In the genomic region with DNA sequence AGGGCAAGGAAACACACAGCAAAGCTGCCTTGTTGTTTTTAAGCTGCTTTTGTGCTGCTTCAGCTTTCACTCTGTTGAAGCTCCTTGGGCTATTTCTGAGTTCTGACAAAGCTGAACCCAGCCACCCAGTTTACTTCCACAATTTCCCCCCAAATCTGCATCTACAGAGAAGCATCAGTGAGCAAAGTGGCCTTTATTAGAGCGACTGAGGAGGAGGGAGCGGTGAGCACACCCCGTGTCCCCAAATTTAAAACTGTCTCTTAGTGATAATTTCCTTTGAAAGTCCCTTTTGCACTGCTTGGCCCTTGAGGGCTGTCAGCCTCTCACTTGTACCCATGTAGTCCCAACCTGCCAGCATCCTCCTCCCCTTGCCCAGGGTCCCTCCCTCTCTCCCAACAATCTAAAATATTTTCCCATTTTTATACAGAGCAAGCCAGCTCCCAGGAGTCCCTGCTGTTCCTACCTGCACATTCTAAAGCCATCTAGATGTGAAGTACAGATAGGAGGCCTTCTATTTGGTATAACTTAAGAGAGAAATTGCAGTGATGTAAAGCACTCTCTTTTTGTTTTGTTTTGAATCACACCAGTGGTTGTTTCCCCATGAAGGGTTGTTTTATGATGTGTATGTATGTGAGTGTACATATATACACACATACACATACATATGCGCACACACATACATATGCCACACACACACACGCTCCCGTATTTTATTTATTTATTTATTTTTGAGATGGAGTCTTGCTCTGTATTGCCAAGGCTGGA, we compare ENCODE assay signal across 18 cellular contexts.
"Had no signal": no experiment of that assay in that cellular context is flagged by ENCODE, and none has a peak within 500 bp of the region (broad histone marks: within the 10 kb centered on the region; RNA-seq: fewer than 3 reads in every experiment).

No MANE protein-coding gene starts in this region.

- DNase-seq: activated CD8-positive, alpha-beta T cell treated with anti-CD3 and anti-CD28 coated beads, Interleukin-2, amount 10 ng/mL, durations not matched to agents 7 days and 5 days; activated naive CD4-positive, alpha-beta T cell treated with Interleukin-2 at 50 U/mL for 16 hours; activated T-cell treated with anti-CD3 and anti-CD28 coated beads, Interleukin-2, amount 50 U/mL, for 24 hours; cerebellar nuclear complex; cortex of kidney; heart left ventricle; kidney glomerular epithelial cell; left ventricle myocardium inferior; mammary epithelial cell; pancreas; right lobe of liver; small intestine; stimulated activated CD4-positive, alpha-beta T cell treated with anti-CD3 and anti-CD28 coated beads, Interleukin-4, amount 100 ng/mL, for 1 hour; upper lobe of right lung; WERI-Rb-1 had no signal

- ATAC-seq: activated CD8-positive, alpha-beta T cell treated with anti-CD3 and anti-CD28 coated beads, Interleukin-2, amount 10 ng/mL, durations not matched to agents 7 days and 5 days; gastroesophageal sphincter; heart left ventricle; pancreas had no signal

- H3K9me3 Mint-ChIP-seq: activated T-cell treated with anti-CD3 and anti-CD28 coated beads, Interleukin-2, amount 50 U/mL, for 24 hours; activated T-helper 2 cell treated with anti-CD3 and anti-CD28 coated beads, Interferon-gamma antibody, Interleukin-2, Interleukin-4, amounts not matched to agents 10 μg/mL and 5 μg/mL and 100 μg/mL, durations not matched to agents 14 hours and 24 hours and 36 hours; T-helper 1 cell treated with Interleukin-12 subunit alpha and Interleukin-12 subunit beta and Interleukin-4 antibody, amounts not matched to agents 30 μg/mL and 1 μg/mL, for 36 hours had no signal

- H3K27ac Mint-ChIP-seq: activated CD8-positive, alpha-beta T cell treated with anti-CD3 and anti-CD28 coated beads, Interleukin-2, amount 10 ng/mL, durations not matched to agents 7 days and 5 days; activated T-cell treated with anti-CD3 and anti-CD28 coated beads, Interleukin-2, amount 50 U/mL, for 24 hours; activated T-helper 2 cell treated with anti-CD3 and anti-CD28 coated beads, Interferon-gamma antibody, Interleukin-2, Interleukin-4, amounts not matched to agents 10 μg/mL and 5 μg/mL and 100 μg/mL, durations not matched to agents 14 hours and 24 hours and 36 hours; T-helper 1 cell treated with Interleukin-12 subunit alpha and Interleukin-12 subunit beta and Interleukin-4 antibody, amounts not matched to agents 30 μg/mL and 1 μg/mL, for 36 hours had no signal

- H3K27me3 Mint-ChIP-seq: activated T-cell treated with anti-CD3 and anti-CD28 coated beads, Interleukin-2, amount 50 U/mL, for 24 hours had no signal

- H3K4me3 Mint-ChIP-seq: activated CD8-positive, alpha-beta T cell treated with anti-CD3 and anti-CD28 coated beads, Interleukin-2, amount 10 ng/mL, durations not matched to agents 7 days and 5 days; activated T-cell treated with anti-CD3 and anti-CD28 coated beads, Interleukin-2, amount 50 U/mL, for 24 hours; T-helper 1 cell treated with Interleukin-12 subunit alpha and Interleukin-12 subunit beta and Interleukin-4 antibody, amounts not matched to agents 30 μg/mL and 1 μg/mL, for 36 hours had no signal
